In genomic region chr5:171562822-171563221, GRCh38 we compare ENCODE assay signal across 19 cellular contexts.
A peak's percentile ranks its signal among the peaks of the same experiment; 100 is the strongest.
DNase-seq lines count a peak whose midpoint lies in the region; ATAC-seq and TF ChIP-seq lines count a peak whose summit lies in the region.
"Had no signal": no experiment of that assay in that cellular context is flagged by ENCODE, and none has a peak within 500 bp of the region (broad histone marks: within the 10 kb centered on the region; RNA-seq: fewer than 3 reads in every experiment).

No MANE protein-coding gene starts in this region.

- TF ChIP-seq POLR2A in adrenal gland (IDR thresholded peaks at IDR 0.05): no peak

- H3K9ac ChIP-seq in mesenchymal stem cell (ENCODE audit: low read length): peak overlapping the region; percentile 37
- H3K9ac ChIP-seq: neural progenitor cell had no signal

- no peak overlapping the region for H2BK120ac ChIP-seq in mesenchymal stem cell (ENCODE audit: low read depth, low read length)

- DNase-seq in A172 (ENCODE audit: low spot score) (peak; percentile 69), CD1c-positive myeloid dendritic cell (ENCODE audit: extremely low spot score) (peak; percentile 39), mesenchymal stem cell (peak; percentile 6), adrenal gland (no peak), nephron progenitor cell (no peak)
- DNase-seq in activated T-cell treated with anti-CD3 and anti-CD28 coated beads, Interleukin-2, amount 50 U/mL, for 4 hours: no peak
- no peak for DNase-seq in effector memory CD8-positive, alpha-beta T cell
- DNase-seq: activated CD8-positive, alpha-beta memory T cell treated with anti-CD3 and anti-CD28 coated beads, Interleukin-2, amount 50 U/mL, for 48 hours; amygdala; endodermal cell; kidney glomerular epithelial cell; midbrain; NCI-H187; retina; SHP77; thyroid gland had no signal

- H3K23ac ChIP-seq in mesenchymal stem cell (ENCODE audit: low read length in 2 of 2): no peak overlapping the region

- H3K27ac ChIP-seq in mesenchymal stem cell (ENCODE audit: low read length, poor library complexity, severe bottlenecking): no peak overlapping the region
- no peak overlapping the region for H3K27ac ChIP-seq in adrenal gland
- H3K27ac ChIP-seq: neural progenitor cell, thyroid gland had no signal

- H3K9me3 ChIP-seq in mesenchymal stem cell (ENCODE audit: control insufficient read depth, low read length) (peaks cover 3% of the 10 kb centered on the region), adrenal gland (replicated peaks in 1 of 3) (no peaks in the 10 kb centered on the region)
- H3K9me3 ChIP-seq: thyroid gland had no signal

- no peak overlapping the region for H3K27ac Mint-ChIP-seq in nephron progenitor cell
- H3K27ac Mint-ChIP-seq in effector memory CD8-positive, alpha-beta T cell: no peak overlapping the region
- H3K27ac Mint-ChIP-seq: B cell; endodermal cell; neural progenitor cell; T-helper 1 cell treated with Interleukin-12 subunit alpha and Interleukin-12 subunit beta and Interleukin-4 antibody, amounts not matched to agents 30 μg/mL and 1 μg/mL, for 36 hours had no signal

- H2AFZ ChIP-seq in mesenchymal stem cell (ENCODE audit: low read depth, low read length): no peak overlapping the region
- H2AFZ ChIP-seq: neural progenitor cell had no signal

- H2BK12ac ChIP-seq in mesenchymal stem cell (ENCODE audit: low read length in 2 of 2): no peak overlapping the region

- WGBS in mesenchymal stem cell: 100% methylated on average over 3 of the region's 3 CpGs
- WGBS in adrenal gland, 4 donors: 71 to 84% (median 76%) methylated on average over 3 of the region's 3 CpGs

- H4K8ac ChIP-seq in mesenchymal stem cell (ENCODE audit: low read length): no peak overlapping the region

- H2BK5ac ChIP-seq in mesenchymal stem cell (ENCODE audit: low read depth, low read length, poor library complexity, severe bottlenecking): no peak overlapping the region

- no peak overlapping the region for H3K4me3 Mint-ChIP-seq in activated T-cell treated with anti-CD3 and anti-CD28 coated beads, Interleukin-2, amount 50 U/mL, for 4 hours
- no peak overlapping the region for H3K4me3 Mint-ChIP-seq in nephron progenitor cell
- H3K4me3 Mint-ChIP-seq in effector memory CD8-positive, alpha-beta T cell: no peak overlapping the region
- H3K4me3 Mint-ChIP-seq: B cell; endodermal cell; neural progenitor cell; T-helper 1 cell treated with Interleukin-12 subunit alpha and Interleukin-12 subunit beta and Interleukin-4 antibody, amounts not matched to agents 30 μg/mL and 1 μg/mL, for 36 hours had no signal

- H3K27me3 Mint-ChIP-seq in activated T-cell treated with anti-CD3 and anti-CD28 coated beads, Interleukin-2, amount 50 U/mL, for 4 hours (ENCODE audit: low read depth): peaks cover 15% of the 10 kb centered on the region
- peaks cover 5% of the 10 kb centered on the region for H3K27me3 Mint-ChIP-seq in nephron progenitor cell (ENCODE audit: low read depth, poor library complexity)
- peaks cover 0 to 9% of the 10 kb centered on the region in 2 donors for H3K27me3 Mint-ChIP-seq in effector memory CD8-positive, alpha-beta T cell

- H3K14ac ChIP-seq in mesenchymal stem cell (ENCODE audit: low read length in 2 of 2): no peak overlapping the region

- H3K27me3 ChIP-seq in mesenchymal stem cell (ENCODE audit: control insufficient read depth in 1 of 2, insufficient read depth in 1 of 2, low read length in 2 of 2) (no peaks in the 10 kb centered on the region), adrenal gland (no peaks in the 10 kb centered on the region)
- H3K27me3 ChIP-seq: neural progenitor cell, thyroid gland had no signal

- H3K9me3 Mint-ChIP-seq in activated T-cell treated with anti-CD3 and anti-CD28 coated beads, Interleukin-2, amount 50 U/mL, for 4 hours: no peaks in the 10 kb centered on the region
- H3K9me3 Mint-ChIP-seq in nephron progenitor cell: peaks cover 43% of the 10 kb centered on the region
- H3K9me3 Mint-ChIP-seq in effector memory CD8-positive, alpha-beta T cell: no peaks in the 10 kb centered on the region

- no peak overlapping the region for H4K91ac ChIP-seq in mesenchymal stem cell (ENCODE audit: low read length)

- H3K36me3 ChIP-seq in mesenchymal stem cell (ENCODE audit: control insufficient read depth in 1 of 2, insufficient read depth in 2 of 2, low read depth in 1 of 2, low read length in 2 of 2): no peaks in the 10 kb centered on the region
- no peaks in the 10 kb centered on the region for H3K36me3 ChIP-seq in adrenal gland (replicated peaks in 1 of 2)
- H3K36me3 ChIP-seq: neural progenitor cell, thyroid gland had no signal

- no peak for TF ChIP-seq CTCF in adrenal gland (IDR thresholded peaks at IDR 0.05)
- TF ChIP-seq CTCF in nephron progenitor cell (IDR thresholded peaks at IDR 0.05): no peak

- no peaks in the 10 kb centered on the region for H3K79me1 ChIP-seq in mesenchymal stem cell (replicated peaks; ENCODE audit: low read length, poor library complexity, severe bottlenecking)

- H3K4me1 Mint-ChIP-seq in activated T-cell treated with anti-CD3 and anti-CD28 coated beads, Interleukin-2, amount 50 U/mL, for 4 hours (ENCODE audit: low read depth): no peaks in the 10 kb centered on the region
- H3K4me1 Mint-ChIP-seq in nephron progenitor cell: no peaks in the 10 kb centered on the region
- H3K4me1 Mint-ChIP-seq in effector memory CD8-positive, alpha-beta T cell (ENCODE audit: low read depth in 2 of 2): no peaks in the 10 kb centered on the region
- H3K4me1 Mint-ChIP-seq: B cell, endodermal cell, neural progenitor cell had no signal

- no peak overlapping the region for H2AK5ac ChIP-seq in mesenchymal stem cell (ENCODE audit: low read length, severe bottlenecking)

- no peak overlapping the region for H3K18ac ChIP-seq in mesenchymal stem cell (ENCODE audit: low read depth in 1 of 2, low read length in 2 of 2)

- ATAC-seq in activated T-cell treated with anti-CD3 and anti-CD28 coated beads, Interleukin-2, amount 50 U/mL, for 4 hours: peak; percentile 96
- no peak for ATAC-seq in effector memory CD8-positive, alpha-beta T cell (replicated peaks)

- intact Hi-C loops in adrenal gland (cut with DNase I): no loop called here

- no peaks in the 10 kb centered on the region for H3K36me3 Mint-ChIP-seq in activated T-cell treated with anti-CD3 and anti-CD28 coated beads, Interleukin-2, amount 50 U/mL, for 4 hours (ENCODE audit: insufficient read depth)
- H3K36me3 Mint-ChIP-seq in nephron progenitor cell (ENCODE audit: low read depth): peaks cover 26% of the 10 kb centered on the region
- no peaks in the 10 kb centered on the region for H3K36me3 Mint-ChIP-seq in effector memory CD8-positive, alpha-beta T cell (ENCODE audit: insufficient read depth)
- H3K36me3 Mint-ChIP-seq: neural progenitor cell had no signal

- H3K4ac ChIP-seq in mesenchymal stem cell (ENCODE audit: low read depth in 1 of 2, low read length in 2 of 2): no peak overlapping the region

- H2BK15ac ChIP-seq in mesenchymal stem cell (ENCODE audit: low read depth, poor library complexity, severe bottlenecking): no peak overlapping the region

- H3K4me1 ChIP-seq in mesenchymal stem cell (ENCODE audit: control insufficient read depth, insufficient read depth, low read depth, low read length): no peaks in the 10 kb centered on the region
- no peaks in the 10 kb centered on the region for H3K4me1 ChIP-seq in adrenal gland (replicated peaks in 1 of 2)
- H3K4me1 ChIP-seq: neural progenitor cell, thyroid gland had no signal

- no peak overlapping the region for H3K4me3 ChIP-seq in mesenchymal stem cell (ENCODE audit: insufficient read depth in 1 of 2, low read depth in 1 of 2, low read length in 2 of 2)
- H3K4me3 ChIP-seq in adrenal gland: no peak overlapping the region
- H3K4me3 ChIP-seq: neural progenitor cell, thyroid gland had no signal

- H3K4me2 ChIP-seq in mesenchymal stem cell (ENCODE audit: low read length, poor library complexity, severe bottlenecking): no peak overlapping the region
- H3K4me2 ChIP-seq: neural progenitor cell had no signal

Comparison
In these comparisons a context has a peak if more than half of its experiments do, and no peak if none do; other contexts are left out.
1. DNase-seq: peak in A172 (single experiment), CD1c-positive myeloid dendritic cell (single experiment) and mesenchymal stem cell (single experiment); none in activated T-cell treated with anti-CD3 and anti-CD28 coated beads, Interleukin-2, amount 50 U/mL, for 4 hours (single experiment), adrenal gland (0 of 7), nephron progenitor cell (single experiment) and effector memory CD8-positive, alpha-beta T cell (0 of 3).